Comparison of ENCODE assay signal across 1 cellular context in genomic region chr20:62511915-62512610, GRCh38.
TF ChIP-seq lines count a peak whose summit lies in the region.

No MANE protein-coding gene starts in this region.

TF ChIP-seq in H1, 55 proteins besides CTCF, POLR2A, EP300 and RAD21 (continued from another document):
- no peak for TF ChIP-seq CHD2 (IDR thresholded peaks at IDR 0.05; ENCODE audit: low read length)
- TF ChIP-seq POLR2AphosphoS5 (IDR thresholded peaks at IDR 0.05; ENCODE audit: low read depth, low read length), result no peak
- TF ChIP-seq GTF2F1 (IDR thresholded peaks at IDR 0.05; ENCODE audit: borderline replicate concordance, low read depth, low read length), result no peak
- no peak for TF ChIP-seq SUZ12 (IDR thresholded peaks at IDR 0.05; ENCODE audit: low read length)
- TF ChIP-seq NANOG (IDR thresholded peaks at IDR 0.05; ENCODE audit: insufficient read depth, low read depth, low read length, poor library complexity, severe bottlenecking), result no peak
- no peak for TF ChIP-seq EGR1 (IDR thresholded peaks at IDR 0.05; ENCODE audit: borderline replicate concordance, low read depth, low read length)
- TF ChIP-seq PHF8 (conservative IDR thresholded peaks at IDR 0.05; ENCODE audit: low read depth, low read length), result no peak
- no peak for TF ChIP-seq YY1 (IDR thresholded peaks at IDR 0.05; ENCODE audit: low read depth, low read length)
